In genomic region chr19:10565028-10565566, GRCh38 we compare ENCODE assay signal across 8 cellular contexts. TPM values are rescaled to one million over a fixed set of nuclear protein-coding genes. Genes with fewer than 3 reads are reported as not detected.
DNase-seq lines count a peak whose midpoint lies in the region; ATAC-seq and TF ChIP-seq lines count a peak whose summit lies in the region.

No MANE protein-coding gene starts in this region.

- H3K4me3 ChIP-seq in prostate gland, result peak overlapping the region; percentile 81 to 92

- H3K36me3 Mint-ChIP-seq in glutamatergic neuron (ENCODE audit: unreplicated experiment), result no peaks in the 10 kb centered on the region

- TF ChIP-seq CTCF in glutamatergic neuron (IDR thresholded peaks at IDR 0.05; ENCODE audit: partially characterized antibody, unreplicated experiment) (no peak), prostate gland (IDR thresholded peaks at IDR 0.05) (no peak)

- peak overlapping the region; percentile 90 for H3K4me3 Mint-ChIP-seq in glutamatergic neuron (ENCODE audit: unreplicated experiment)

- H3K36me3 ChIP-seq in prostate gland, result peaks cover 0 to 6% of the 10 kb centered on the region in 2 donors

- 9% methylated on average over 10 of the region's 10 CpGs for WGBS in prostate gland

- no peak for TF ChIP-seq POLR2A in prostate gland (IDR thresholded peaks at IDR 0.05)

- no peaks in the 10 kb centered on the region for H3K9me3 ChIP-seq in prostate gland

- ATAC-seq in HG02642 (IDR thresholded peaks at IDR 0.05; ENCODE audit: poor library complexity, unreplicated experiment) (no peak), HG03280 (IDR thresholded peaks at IDR 0.05; ENCODE audit: unreplicated experiment) (no peak)

- DNase-seq in ACHN (peak; percentile 56), GM19238 (ENCODE audit: insufficient read length, low spot score) (peak; percentile 82), OCI-M1 (lab: John Stamatoyannopoulos, UW) (peak; percentile 90), glutamatergic neuron (peak; percentile 61), prostate gland (ENCODE audit: low spot score) (no peak)
- DNase-seq in activated naive CD4-positive, alpha-beta T cell treated with Interleukin-2 at 50 U/mL for 16 hours, result peak; percentile 63

- H3K9me3 Mint-ChIP-seq in glutamatergic neuron (ENCODE audit: unreplicated experiment), result peaks cover 8% of the 10 kb centered on the region

- no peaks in the 10 kb centered on the region for H3K27me3 ChIP-seq in prostate gland (replicated peaks; ENCODE audit: insufficient read depth)

- peak overlapping the region; percentile 83 to 86 for H3K27ac ChIP-seq in prostate gland

- peak overlapping the region; percentile 91 for H3K27ac Mint-ChIP-seq in glutamatergic neuron (ENCODE audit: unreplicated experiment)

- H3K4me1 ChIP-seq in prostate gland (replicated peaks), result peaks cover 16% of the 10 kb centered on the region

- intact Hi-C loops in prostate gland (cut with DNase I), result loop anchor here (5.0 kb wide), 1 partner anchor 63 kb away; the partner anchor contains the start of gene KEAP1

- in situ Hi-C loops in ACHN (cut with HindIII; ENCODE audit: low pct_ligation_motif_present, low pct_unique_long_range_greater_than_20kb, low sequenced_read_pairs), result no loop called here

- H3K27me3 Mint-ChIP-seq in glutamatergic neuron (ENCODE audit: unreplicated experiment), result peaks cover 7% of the 10 kb centered on the region

- H3K4me1 Mint-ChIP-seq in glutamatergic neuron (ENCODE audit: low read depth, unreplicated experiment), result peaks cover 19% of the 10 kb centered on the region

RNA-seq across cellular contexts. Expression of gene KRI1, which starts 0.7 kb away (rescaled TPM):
- total RNA-seq in glutamatergic neuron (ENCODE audit: unreplicated experiment) (24.1 TPM), prostate gland (10 to 100 TPM; 23.6 to 23.8 TPM)

RNA-seq across cellular contexts. Expression of gene CDKN2D, which starts 3.7 kb away (rescaled TPM):
- total RNA-seq in glutamatergic neuron (ENCODE audit: unreplicated experiment), result 68.3 TPM
- total RNA-seq in prostate gland, result 1 to 10 TPM; 3.7 to 8.2 TPM

RNA-seq across cellular contexts. Expression of gene ATG4D, which starts 21.4 kb away (rescaled TPM):
- total RNA-seq in glutamatergic neuron (ENCODE audit: unreplicated experiment) (56.1 TPM), prostate gland (10 to 100 TPM; 36.3 to 57.9 TPM)

RNA-seq across cellular contexts. Expression of gene AP1M2, which starts 22.0 kb away (rescaled TPM):
- total RNA-seq in glutamatergic neuron (ENCODE audit: unreplicated experiment) (1.2 TPM), prostate gland (10 to 100 TPM; 28.1 to 85.8 TPM)

RNA-seq across cellular contexts. Expression of gene S1PR5, which starts 47.9 kb away (rescaled TPM):
- total RNA-seq in glutamatergic neuron (ENCODE audit: unreplicated experiment) (not detected), prostate gland (10 to 100 TPM in 1 of 2 donors, 1 to 10 TPM in 1; 3.4 to 17.0 TPM)
